In the genomic region with DNA sequence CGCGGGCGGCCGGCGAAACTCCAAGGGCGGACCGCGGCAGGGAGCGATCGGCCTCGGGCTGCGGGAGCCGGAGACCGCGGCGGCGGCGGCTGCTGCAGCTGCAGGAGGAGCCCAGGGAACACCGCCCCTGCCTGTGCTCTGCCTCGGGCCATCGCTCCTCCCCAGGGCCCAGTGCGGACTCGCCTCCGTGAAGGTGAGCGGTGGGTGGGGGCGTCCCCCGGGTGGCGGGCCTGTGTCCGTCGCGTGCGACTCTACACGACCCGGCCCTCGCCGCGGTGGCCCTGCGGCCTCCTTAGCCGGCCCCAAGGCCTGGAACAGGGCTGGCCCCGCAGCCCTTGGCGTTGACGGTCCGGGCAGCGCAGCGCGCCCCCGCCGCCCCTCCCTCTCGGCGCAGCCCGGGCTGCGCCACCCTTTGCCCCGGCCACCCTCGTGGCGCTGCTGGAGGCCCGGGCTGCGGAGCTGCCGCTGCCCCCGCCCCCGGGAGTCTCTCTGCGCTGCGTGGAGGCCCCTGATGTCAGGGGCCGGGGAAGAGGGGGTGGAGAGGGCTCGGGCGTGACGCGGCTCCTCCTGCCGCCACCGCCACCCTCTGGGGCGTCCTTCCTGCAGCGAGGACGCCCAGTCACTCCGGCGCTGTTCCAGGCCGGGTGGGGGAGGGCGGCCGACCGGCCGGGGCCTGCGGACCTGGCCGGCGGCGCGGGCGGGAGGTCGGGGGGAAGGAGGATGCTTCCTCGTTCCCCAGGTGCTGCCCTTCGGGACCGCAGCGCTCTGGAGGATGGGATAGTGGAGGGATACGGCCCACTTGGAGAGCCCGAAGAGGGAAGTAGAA, we compare ENCODE assay signal across 8 cellular contexts. TPM values are rescaled to one million over a fixed set of nuclear protein-coding genes. Genes with fewer than 3 reads are reported as not detected.
DNase-seq lines count a peak whose midpoint lies in the region; ATAC-seq and TF ChIP-seq lines count a peak whose summit lies in the region.

No MANE protein-coding gene starts in this region.

- H3K4me1 ChIP-seq in heart left ventricle, result peaks cover 5 to 51% (median 38%) of the 10 kb centered on the region in 12 donors

- WGBS in heart left ventricle, 4 donors, result 0 to 1% (median 1%) methylated on average over 39 to 92 of the region's 92 CpGs

- TF ChIP-seq CTCF in AG10803 (conservative IDR thresholded peaks at IDR 0.05; ENCODE audit: low read length) (no peak), heart left ventricle (IDR thresholded peaks at IDR 0.05) (no peak), progenitor cell of endocrine pancreas (IDR thresholded peaks at IDR 0.05; ENCODE audit: unreplicated experiment) (peak; percentile 5)

- ATAC-seq in GM19043 (IDR thresholded peaks at IDR 0.05; ENCODE audit: low read depth, unreplicated experiment), result peak; percentile 42
- ATAC-seq in HG03342 (IDR thresholded peaks at IDR 0.05; ENCODE audit: unreplicated experiment), result peak; percentile 49
- peak; percentile 70 to 85 (median 84) for ATAC-seq in heart left ventricle

- TF ChIP-seq POLR2A in heart left ventricle (IDR thresholded peaks at IDR 0.05), result peak; percentile 9

- H3K4me1 Mint-ChIP-seq in activated naive CD4-positive, alpha-beta T cell treated with anti-CD3 and anti-CD28 coated beads, Interleukin-2, amount 50 U/mL, for 24 hours, result peaks cover 41% of the 10 kb centered on the region
- peaks cover 46% of the 10 kb centered on the region for H3K4me1 Mint-ChIP-seq in progenitor cell of endocrine pancreas (ENCODE audit: low read depth)

- H3K27ac ChIP-seq in heart left ventricle, result peak overlapping the region; percentile 53 to 99 (median 97)

- H3K4me3 ChIP-seq in AG10803 (ENCODE audit: low read length), result peak overlapping the region; percentile 88
- peak overlapping the region; percentile 68 to 100 (median 98) for H3K4me3 ChIP-seq in heart left ventricle

- no peaks in the 10 kb centered on the region for H3K27me3 Mint-ChIP-seq in activated naive CD4-positive, alpha-beta T cell treated with anti-CD3 and anti-CD28 coated beads, Interleukin-2, amount 50 U/mL, for 24 hours
- peaks cover 6% of the 10 kb centered on the region for H3K27me3 Mint-ChIP-seq in progenitor cell of endocrine pancreas

- DNase-seq in AG10803 (ENCODE audit: low read depth), result peak; percentile 50
- DNase-seq in SK-MEL-5 (ENCODE audit: low read depth, low spot score), result peak; percentile 32
- peak; percentile 72 to 88 (median 84) for DNase-seq in heart left ventricle
- peak; percentile 44 for DNase-seq in progenitor cell of endocrine pancreas (ENCODE audit: low spot score, unreplicated experiment)
- peak; percentile 72 for DNase-seq in ureter (ENCODE audit: low spot score)

- peaks cover 0 to 3% (median 0%) of the 10 kb centered on the region in 9 donors for H3K27me3 ChIP-seq in heart left ventricle

- peaks cover 0 to 36% (median 20%) of the 10 kb centered on the region in 9 donors for H3K36me3 ChIP-seq in heart left ventricle

- no peaks in the 10 kb centered on the region for H3K9me3 Mint-ChIP-seq in activated naive CD4-positive, alpha-beta T cell treated with anti-CD3 and anti-CD28 coated beads, Interleukin-2, amount 50 U/mL, for 24 hours
- H3K9me3 Mint-ChIP-seq in progenitor cell of endocrine pancreas (ENCODE audit: low read depth), result no peaks in the 10 kb centered on the region

- no peak overlapping the region for H3K27ac Mint-ChIP-seq in activated naive CD4-positive, alpha-beta T cell treated with anti-CD3 and anti-CD28 coated beads, Interleukin-2, amount 50 U/mL, for 24 hours
- peak overlapping the region; percentile 91 for H3K27ac Mint-ChIP-seq in progenitor cell of endocrine pancreas

- in situ Hi-C loops in SK-MEL-5 (cut with HindIII; ENCODE audit: low pct_unique_long_range_greater_than_20kb, low sequenced_read_pairs), result no loop called here

- intact Hi-C loops in heart left ventricle (cut with DNase I), result loop anchor here in 9 of 10 donors (1.0 to 10.0 kb wide), 5 partner anchors 76 to 1109 kb away; partner anchors contain the start of genes SRSF1 (in 7 of the 9), MRPS23 (in 6 of the 9) and SCPEP1 (in 1 of the 9)

- H3K36me3 Mint-ChIP-seq in activated naive CD4-positive, alpha-beta T cell treated with anti-CD3 and anti-CD28 coated beads, Interleukin-2, amount 50 U/mL, for 24 hours, result peaks cover 7% of the 10 kb centered on the region
- H3K36me3 Mint-ChIP-seq in progenitor cell of endocrine pancreas (ENCODE audit: insufficient read depth), result peaks cover 6% of the 10 kb centered on the region

- no peaks in the 10 kb centered on the region for H3K9me3 ChIP-seq in heart left ventricle

- peak overlapping the region; percentile 90 for H3K4me3 Mint-ChIP-seq in activated naive CD4-positive, alpha-beta T cell treated with anti-CD3 and anti-CD28 coated beads, Interleukin-2, amount 50 U/mL, for 24 hours
- H3K4me3 Mint-ChIP-seq in progenitor cell of endocrine pancreas (ENCODE audit: low read depth), result peak overlapping the region; percentile 90

RNA-seq across cellular contexts. Expression of gene DYNLL2, which starts 0.5 kb away (rescaled TPM):
- 8.8 and 9.8 TPM in 2 replicates for total RNA-seq in SK-MEL-5 (2014; rRNA removed; shearing (Covaris generic))
- polyA plus RNA-seq in SK-MEL-5 (2015; cell fraction: cytosol; rRNA removed), result 27.6 and 32.6 TPM in 2 replicates
- polyA plus RNA-seq in SK-MEL-5 (2015; cell fraction: nucleus; rRNA removed), result 9.4 and 14.2 TPM in 2 replicates
- total RNA-seq in heart left ventricle (100 to 1,000 TPM in 1 of 9 donors, 10 to 100 TPM in 8; 41.4 to 102 (median 74.0) TPM), progenitor cell of endocrine pancreas (50.9 and 51.6 TPM in 2 replicates), ureter (52.3 TPM)
- polyA plus RNA-seq in heart left ventricle, result 10 to 100 TPM; 70.8 to 89.4 TPM

Comparison
In these comparisons a context has a peak if more than half of its experiments do, and no peak if none do; other contexts are left out.
1. Peak in every context shown above with its lines: DNase-seq, ATAC-seq, H3K4me3 ChIP-seq and H3K27ac ChIP-seq.
2. DNase-seq: peak in every context shown above with its lines; median percentile 84 in heart left ventricle; 72 in ureter; 50 in AG10803; 44 in progenitor cell of endocrine pancreas; 32 in SK-MEL-5.